In genomic region chr19:47323872-47324271, GRCh38 we compare ENCODE assay signal across 1 cellular context.
TF ChIP-seq lines count a peak whose summit lies in the region.

No MANE protein-coding gene starts in this region.

TF ChIP-seq in GM23338, 12 proteins besides CTCF, POLR2A, EP300 and RAD21 (continued from another document):
- TF ChIP-seq ZNF462 (CRISPR knock-in tag; IDR thresholded peaks at IDR 0.05): no peak
- TF ChIP-seq ETS1 (IDR thresholded peaks at IDR 0.05): no peak
- TF ChIP-seq EZH2 (IDR thresholded peaks at IDR 0.05; ENCODE audit: low read depth, unreplicated experiment): no peak
- no peak for TF ChIP-seq ZNF114 (CRISPR knock-in tag; IDR thresholded peaks at IDR 0.05)
- no peak for TF ChIP-seq POLR2AphosphoS5 (IDR thresholded peaks at IDR 0.05; ENCODE audit: low read depth)
- TF ChIP-seq REST (IDR thresholded peaks at IDR 0.05; ENCODE audit: unreplicated experiment): no peak
- no peak for TF ChIP-seq NANOG (IDR thresholded peaks at IDR 0.05; ENCODE audit: borderline replicate concordance)
